In the genomic region with DNA sequence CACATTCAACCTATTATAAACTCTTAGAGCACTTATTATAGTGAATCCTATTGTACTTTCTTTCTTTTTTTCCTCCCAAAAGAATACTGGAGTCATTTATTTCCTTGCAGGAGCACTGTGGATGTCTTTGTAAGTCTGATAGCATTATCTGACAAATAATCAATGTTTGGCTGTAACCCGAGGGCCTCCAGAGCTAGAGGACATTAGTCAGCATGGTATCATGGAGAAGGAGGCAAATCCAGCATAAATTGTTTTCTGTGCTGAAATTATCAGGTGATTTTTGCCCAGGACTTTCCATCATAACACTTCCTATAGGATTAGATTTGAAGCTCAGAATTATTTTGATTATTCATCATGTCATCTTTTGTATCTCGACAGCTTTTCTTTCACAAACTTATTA, we compare ENCODE assay signal across 1 cellular context.
TF ChIP-seq lines count a peak whose summit lies in the region.

No MANE protein-coding gene starts in this region.

TF ChIP-seq in endothelial cell of umbilical vein, 7 proteins besides CTCF, POLR2A, EP300 and RAD21:
- TF ChIP-seq GATA2 (IDR thresholded peaks at IDR 0.05; ENCODE audit: insufficient read depth, insufficient read length, low read depth, low read length) (peak; percentile 69), POLR2AphosphoS5 (IDR thresholded peaks at IDR 0.05; ENCODE audit: insufficient read depth, low read depth, low read length) (no peak)
TF ChIP-seq in endothelial cell of umbilical vein: peak in this region for 1.
